ENCODE assay signal across 8 cellular contexts in the genomic region with DNA sequence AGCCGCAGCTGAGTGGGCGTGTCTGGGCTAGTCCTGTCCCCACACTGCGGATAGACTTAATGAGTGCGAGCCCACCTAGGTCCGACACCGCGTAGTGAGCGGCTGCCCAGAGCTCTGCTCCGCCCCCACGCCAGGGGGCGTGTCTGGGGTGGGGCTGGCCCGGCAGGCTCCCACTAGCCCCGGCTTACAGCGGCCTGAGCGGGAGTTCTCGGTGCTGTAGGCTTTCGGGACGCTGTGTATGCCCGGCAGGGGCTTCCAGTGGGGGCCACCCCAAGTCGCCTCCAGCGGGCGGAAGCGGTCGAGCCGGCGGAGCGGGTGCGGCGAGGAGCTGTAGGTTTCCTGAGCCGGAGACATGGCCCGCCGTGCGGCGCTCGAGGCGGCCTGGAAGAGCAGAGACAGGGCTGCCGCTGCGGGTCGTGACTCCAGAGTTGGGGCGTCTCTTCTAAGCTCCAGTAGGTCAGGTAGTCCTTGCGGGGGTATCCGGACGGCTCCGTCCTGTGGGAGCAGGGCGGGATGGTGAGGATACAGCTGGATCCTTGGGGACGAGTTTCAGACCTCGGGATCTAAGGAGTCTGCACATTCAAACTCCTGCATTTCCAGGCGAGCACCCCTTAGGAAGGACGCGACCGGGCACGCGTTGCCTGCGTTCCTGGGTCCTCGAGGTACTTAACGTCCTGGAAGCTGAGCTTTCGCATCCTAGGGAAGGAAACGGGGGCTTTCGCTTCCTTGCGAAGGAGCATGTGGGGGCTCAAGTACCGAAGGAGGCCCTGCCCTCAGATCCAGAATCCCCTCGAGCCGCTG. TPM values are rescaled to one million over a fixed set of nuclear protein-coding genes. Genes with fewer than 3 reads are reported as not detected.
DNase-seq lines count a peak whose midpoint lies in the region; ATAC-seq, FAIRE-seq and TF ChIP-seq lines count a peak whose summit lies in the region.

No MANE protein-coding gene starts in this region.

- H3K4me3 ChIP-seq in WI38 (ENCODE audit: low read depth, low read length): peak overlapping the region; percentile 69

- ATAC-seq in HG02610 (IDR thresholded peaks at IDR 0.05; ENCODE audit: unreplicated experiment): no peak

- 0 out of 2 replicates have a peak, but pooled peaks have one; percentile 24 for TF ChIP-seq CTCF in WI38 (IDR thresholded peaks at IDR 0.05; ENCODE audit: low read depth, low read length)

- DNase-seq in DMS53 treated with DMSO at 0.1 percent for 48 hours (lab: John Stamatoyannopoulos, UW; ENCODE audit: unreplicated experiment) (peak; percentile 46), HTR-8/SVneo (ENCODE audit: insufficient read length, low spot score) (peak; percentile 85), cerebellum (ENCODE audit: low spot score) (peak; percentile 16), left kidney (ENCODE audit: low read depth, low spot score) (peak; percentile 77), NCI-H226 (no peak)
- DNase-seq in stimulated activated CD4-positive, alpha-beta T cell treated with anti-CD3 and anti-CD28 coated beads, Interleukin-4, amount 100 ng/mL, for 4 hours: peak; percentile 38 to 53

- FAIRE-seq in HTR-8/SVneo (lab: Jason Lieb, UNC): peak; percentile 55

RNA-seq across cellular contexts. Expression of a gene that starts 1.2 kb away (rescaled TPM):
- total RNA-seq in cerebellum: not detected

RNA-seq across cellular contexts. Expression of a gene that starts 7.4 kb away (rescaled TPM):
- not detected for total RNA-seq in cerebellum

RNA-seq across cellular contexts. Expression of a gene that starts 8.3 kb away (rescaled TPM):
- not detected for total RNA-seq in cerebellum

RNA-seq across cellular contexts. Expression of a gene that starts 12.7 kb away (rescaled TPM):
- not detected for total RNA-seq in cerebellum

RNA-seq across cellular contexts. Expression of a gene that starts 16.2 kb away (rescaled TPM):
- not detected for total RNA-seq in cerebellum
